21 cellular contexts compared by ENCODE assay signal in genomic region chr5:139408191-139408590, GRCh38. TPM values are rescaled to one million over a fixed set of nuclear protein-coding genes. Genes with fewer than 3 reads are reported as not detected.
DNase-seq lines count a peak whose midpoint lies in the region; ATAC-seq and TF ChIP-seq lines count a peak whose summit lies in the region.
"Had no signal": no experiment of that assay in that cellular context is flagged by ENCODE, and none has a peak within 500 bp of the region (broad histone marks: within the 10 kb centered on the region; RNA-seq: fewer than 3 reads in every experiment).

No MANE protein-coding gene starts in this region.

- H3K36me3 Mint-ChIP-seq in activated naive CD8-positive, alpha-beta T cell treated with anti-CD3 and anti-CD28 coated beads, Interleukin-2, amount 10 ng/mL, durations not matched to agents 7 days and 5 days, result no peaks in the 10 kb centered on the region
- H3K36me3 Mint-ChIP-seq in activated naive CD8-positive, alpha-beta T cell treated with anti-CD3 and anti-CD28 coated beads for 36 hours, result peaks cover 1% of the 10 kb centered on the region
- no peaks in the 10 kb centered on the region for H3K36me3 Mint-ChIP-seq in memory B cell
- H3K36me3 Mint-ChIP-seq in endodermal cell (ENCODE audit: low read depth), result peaks cover 6% of the 10 kb centered on the region

- no peak overlapping the region for H3K4me3 ChIP-seq in OCI-LY7 (ENCODE audit: low read depth, low read length, poor library complexity, severe bottlenecking)
- no peak overlapping the region for H3K4me3 ChIP-seq in uterus
- no peak overlapping the region for H3K4me3 ChIP-seq in endodermal cell (ENCODE audit: low read length)
- H3K4me3 ChIP-seq: Peyer's patch had no signal

- H3K9ac ChIP-seq in endodermal cell (ENCODE audit: extremely low read depth, low read length, poor library complexity, severe bottlenecking), result no peak overlapping the region
- H3K9ac ChIP-seq: KMS-11 had no signal

- POLR2A ChIA-PET in activated naive CD8-positive, alpha-beta T cell treated with anti-CD3 and anti-CD28 coated beads, Interleukin-2, amount 10 ng/mL, durations not matched to agents 7 days and 5 days (lab: Charles Lee), result no interaction called here
- POLR2A ChIA-PET in OCI-LY7 (lab: Charles Lee), result interaction anchor here (0.6 to 1.3 kb wide), 2 partner anchors 31 to 88 kb away, joined by 4 to 5 read pairs; partner anchors contain the start of gene DNAJC18

- H3K27me3 ChIP-seq in uterus (no peaks in the 10 kb centered on the region), endodermal cell (ENCODE audit: control insufficient read depth, insufficient read depth, low read length, poor library complexity, severe bottlenecking) (no peaks in the 10 kb centered on the region)
- H3K27me3 ChIP-seq: Peyer's patch had no signal

- ATAC-seq in activated naive CD8-positive, alpha-beta T cell treated with anti-CD3 and anti-CD28 coated beads, Interleukin-2, amount 10 ng/mL, durations not matched to agents 7 days and 5 days (ENCODE audit: low read depth), result no peak
- ATAC-seq in memory B cell (ENCODE audit: low read depth) (no peak), GM21381 (IDR thresholded peaks at IDR 0.05; ENCODE audit: unreplicated experiment) (no peak), GM21360 (IDR thresholded peaks at IDR 0.05; ENCODE audit: unreplicated experiment) (no peak)
- ATAC-seq: Right ventricle myocardium inferior had no signal

- H3K27ac ChIP-seq in OCI-LY7 (ENCODE audit: low read depth, low read length, poor library complexity, severe bottlenecking) (peak overlapping the region; percentile 68), uterus (no peak overlapping the region), endodermal cell (ENCODE audit: low read depth, low read length) (no peak overlapping the region)
- H3K27ac ChIP-seq: HL-60, KMS-11 had no signal

- BruUV-seq in OCI-LY7 (replicated peaks; lab: Mats Ljungman, UMichigan), result no TSS peak

- no peaks in the 10 kb centered on the region for H3K9me3 ChIP-seq in OCI-LY7 (ENCODE audit: low read length)
- H3K9me3 ChIP-seq in uterus, result no peaks in the 10 kb centered on the region
- no peaks in the 10 kb centered on the region for H3K9me3 ChIP-seq in endodermal cell (ENCODE audit: control insufficient read depth, low read length)
- H3K9me3 ChIP-seq: Peyer's patch had no signal

- CTCF ChIA-PET in OCI-LY7 (lab: Charles Lee; ENCODE audit: unreplicated experiment), result interaction anchor here (0.6 kb wide), 1 partner anchor 228 kb away, joined by 3 read pairs; no protein-coding TSS in a partner anchor

- H3K27me3 Mint-ChIP-seq in activated naive CD8-positive, alpha-beta T cell treated with anti-CD3 and anti-CD28 coated beads, Interleukin-2, amount 10 ng/mL, durations not matched to agents 7 days and 5 days, result no peaks in the 10 kb centered on the region
- H3K27me3 Mint-ChIP-seq in activated naive CD8-positive, alpha-beta T cell treated with anti-CD3 and anti-CD28 coated beads for 36 hours, result no peaks in the 10 kb centered on the region
- H3K27me3 Mint-ChIP-seq in memory B cell (no peaks in the 10 kb centered on the region), endodermal cell (ENCODE audit: insufficient read depth) (no peaks in the 10 kb centered on the region)
- H3K27me3 Mint-ChIP-seq: CD8-positive, alpha-beta memory T cell had no signal

- WGBS in endodermal cell (ENCODE audit: insufficient coverage in 1 of 2, insufficient read length in 1 of 2), 2 experiments, result 89 to 94% methylated on average over 2 to 7 of the region's 7 CpGs

- intact Hi-C loops in OCI-LY7 (cut with micrococcal nuclease; ENCODE audit: unreplicated experiment), result loop anchor here (10.0 kb wide), 1 partner anchor 213 kb away; the partner anchor contains the start of gene SIL1
- intact Hi-C loops in uterus (cut with DNase I; ENCODE audit: low total_unique reads), result no loop called here

- no peaks in the 10 kb centered on the region for H3K9me2 ChIP-seq in OCI-LY7 (ENCODE audit: insufficient read depth, low read length)

- no peak overlapping the region for H3K4me3 Mint-ChIP-seq in activated naive CD8-positive, alpha-beta T cell treated with anti-CD3 and anti-CD28 coated beads, Interleukin-2, amount 10 ng/mL, durations not matched to agents 7 days and 5 days
- H3K4me3 Mint-ChIP-seq in activated naive CD8-positive, alpha-beta T cell treated with anti-CD3 and anti-CD28 coated beads for 36 hours, result no peak overlapping the region
- H3K4me3 Mint-ChIP-seq in memory B cell, result no peak overlapping the region
- no peak overlapping the region for H3K4me3 Mint-ChIP-seq in endodermal cell
- H3K4me3 Mint-ChIP-seq: CD8-positive, alpha-beta memory T cell; H9 had no signal

- peak overlapping the region; percentile 64 for H3K4me2 ChIP-seq in OCI-LY7 (ENCODE audit: low read length)
- H3K4me2 ChIP-seq: KMS-11 had no signal

- H3K4me1 ChIP-seq in OCI-LY7 (ENCODE audit: insufficient read depth, low read length, poor library complexity, severe bottlenecking) (peaks cover 38% of the 10 kb centered on the region), uterus (peaks cover 0 to 8% of the 10 kb centered on the region in 2 donors), endodermal cell (ENCODE audit: control insufficient read depth, insufficient read depth, low read length) (peaks cover 9% of the 10 kb centered on the region)

- peaks cover 26% of the 10 kb centered on the region for H3K4me1 Mint-ChIP-seq in activated naive CD8-positive, alpha-beta T cell treated with anti-CD3 and anti-CD28 coated beads, Interleukin-2, amount 10 ng/mL, durations not matched to agents 7 days and 5 days
- H3K4me1 Mint-ChIP-seq in activated naive CD8-positive, alpha-beta T cell treated with anti-CD3 and anti-CD28 coated beads for 36 hours, result peaks cover 26% of the 10 kb centered on the region
- H3K4me1 Mint-ChIP-seq in memory B cell (peaks cover 20% of the 10 kb centered on the region), endodermal cell (peaks cover 12% of the 10 kb centered on the region)

- TF ChIP-seq POLR2A in uterus (IDR thresholded peaks at IDR 0.05), result no peak

- H3K79me2 ChIP-seq in OCI-LY7 (ENCODE audit: insufficient read depth, low read depth, low read length), result no peaks in the 10 kb centered on the region

- H3K9me3 Mint-ChIP-seq in activated naive CD8-positive, alpha-beta T cell treated with anti-CD3 and anti-CD28 coated beads, Interleukin-2, amount 10 ng/mL, durations not matched to agents 7 days and 5 days, result no peaks in the 10 kb centered on the region
- no peaks in the 10 kb centered on the region for H3K9me3 Mint-ChIP-seq in activated naive CD8-positive, alpha-beta T cell treated with anti-CD3 and anti-CD28 coated beads for 36 hours
- H3K9me3 Mint-ChIP-seq in memory B cell (no peaks in the 10 kb centered on the region), endodermal cell (no peaks in the 10 kb centered on the region)
- H3K9me3 Mint-ChIP-seq: CD8-positive, alpha-beta memory T cell; H9 had no signal

- peak overlapping the region; percentile 89 for H2AFZ ChIP-seq in OCI-LY7 (ENCODE audit: low read length)

- peak overlapping the region; percentile 73 for H3K27ac Mint-ChIP-seq in activated naive CD8-positive, alpha-beta T cell treated with anti-CD3 and anti-CD28 coated beads, Interleukin-2, amount 10 ng/mL, durations not matched to agents 7 days and 5 days
- H3K27ac Mint-ChIP-seq in activated naive CD8-positive, alpha-beta T cell treated with anti-CD3 and anti-CD28 coated beads for 36 hours, result no peak overlapping the region
- H3K27ac Mint-ChIP-seq in memory B cell, result peak overlapping the region; percentile 82
- no peak overlapping the region for H3K27ac Mint-ChIP-seq in endodermal cell
- H3K27ac Mint-ChIP-seq: H9 had no signal

- H4K20me1 ChIP-seq in OCI-LY7 (ENCODE audit: insufficient read depth, low read length), result no peaks in the 10 kb centered on the region

- TF ChIP-seq CTCF in OCI-LY7 (conservative IDR thresholded peaks at IDR 0.05; ENCODE audit: low read length), result no peak
- TF ChIP-seq CTCF in uterus (IDR thresholded peaks at IDR 0.05), result no peak
- TF ChIP-seq CTCF in endodermal cell (conservative IDR thresholded peaks at IDR 0.05), result no peak

- no peak for DNase-seq in activated naive CD8-positive, alpha-beta T cell treated with anti-CD3 and anti-CD28 coated beads, Interleukin-2, amount 10 ng/mL, durations not matched to agents 7 days and 5 days
- DNase-seq in activated naive CD8-positive, alpha-beta T cell treated with anti-CD3 and anti-CD28 coated beads for 36 hours, result no peak
- DNase-seq in OCI-LY7 (ENCODE audit: low spot score), result no peak
- DNase-seq in memory B cell (ENCODE audit: low spot score in 2 of 2), result no peak
- DNase-seq in uterus, result no peak
- no peak for DNase-seq in endodermal cell
- DNase-seq: CD8-positive, alpha-beta memory T cell; H9; NCI-H1048; NCI-H2029; NCI-H526 had no signal

- H3K36me3 ChIP-seq in OCI-LY7 (ENCODE audit: insufficient read depth, low read length) (no peaks in the 10 kb centered on the region), uterus (no peaks in the 10 kb centered on the region), endodermal cell (ENCODE audit: control insufficient read depth, insufficient read depth, low read length) (peaks cover 5% of the 10 kb centered on the region)
- H3K36me3 ChIP-seq: Peyer's patch had no signal

RNA-seq across cellular contexts. Expression of gene SPATA24, which starts 4.3 kb away (rescaled TPM):
- 1 to 10 TPM; 6.3 to 6.4 TPM for total RNA-seq in activated naive CD8-positive, alpha-beta T cell treated with anti-CD3 and anti-CD28 coated beads, Interleukin-2, amount 10 ng/mL, durations not matched to agents 7 days and 5 days
- total RNA-seq in activated naive CD8-positive, alpha-beta T cell treated with anti-CD3 and anti-CD28 coated beads for 36 hours, result 1 to 10 TPM; 2.2 to 4.0 TPM
- 12.0 and 12.4 TPM in 2 replicates for total RNA-seq in OCI-LY7 (2014; rRNA removed; shearing (Covaris generic))
- total RNA-seq in OCI-LY7 (2022) (9.4 and 10.8 TPM in 2 replicates), uterus (1 to 10 TPM in 2 of 4 donors, not detected in 2; 2.4 to 3.4 TPM), endodermal cell (10 to 100 TPM in 1 of 2 donors, 1 to 10 TPM in 1; 9.8 to 10.6 TPM)
- polyA plus RNA-seq in endodermal cell (2013, experiment 1 of 2), result 9.7 TPM
- polyA plus RNA-seq in endodermal cell (2013, experiment 2 of 2), result 7.9 TPM

RNA-seq across cellular contexts. Expression of gene PROB1, which starts 13.3 kb away (rescaled TPM):
- total RNA-seq in activated naive CD8-positive, alpha-beta T cell treated with anti-CD3 and anti-CD28 coated beads, Interleukin-2, amount 10 ng/mL, durations not matched to agents 7 days and 5 days, result 1 to 10 TPM; 4.1 to 4.3 TPM
- total RNA-seq in activated naive CD8-positive, alpha-beta T cell treated with anti-CD3 and anti-CD28 coated beads for 36 hours, result 1 to 10 TPM; 5.5 to 6.2 TPM
- total RNA-seq in OCI-LY7 (2014; rRNA removed; shearing (Covaris generic)), result 4.4 and 4.6 TPM in 2 replicates
- 4.6 and 5.9 TPM in 2 replicates for total RNA-seq in OCI-LY7 (2022)
- total RNA-seq in uterus, result 1 to 10 TPM in 3 of 4 donors, not detected in 1; 1.5 to 8.3 (median 1.7) TPM
- total RNA-seq in endodermal cell, result 1 to 10 TPM; 4.8 to 6.6 TPM
- polyA plus RNA-seq in endodermal cell (2013, experiment 1 of 2), result 1.4 TPM
- polyA plus RNA-seq in endodermal cell (2013, experiment 2 of 2), result 1.4 TPM

RNA-seq across cellular contexts. Expression of gene MZB1, which starts 18.5 kb away (rescaled TPM):
- 10 to 100 TPM; 21.8 to 22.6 TPM for total RNA-seq in activated naive CD8-positive, alpha-beta T cell treated with anti-CD3 and anti-CD28 coated beads, Interleukin-2, amount 10 ng/mL, durations not matched to agents 7 days and 5 days
- 10 to 100 TPM; 10.4 to 10.6 TPM for total RNA-seq in activated naive CD8-positive, alpha-beta T cell treated with anti-CD3 and anti-CD28 coated beads for 36 hours
- total RNA-seq in OCI-LY7 (2014; rRNA removed; shearing (Covaris generic)), result 1,014 and 1,052 TPM in 2 replicates
- total RNA-seq in OCI-LY7 (2022) (727 and 819 TPM in 2 replicates), uterus (1 to 10 TPM in 2 of 4 donors, not detected in 2; 1.3 to 5.6 TPM), endodermal cell (under 1 TPM; 0.57 to 0.60 TPM)
- polyA plus RNA-seq in endodermal cell (2013, experiment 1 of 2), result not detected
- 0.50 TPM for polyA plus RNA-seq in endodermal cell (2013, experiment 2 of 2)
- total RNA-seq: HT1080, M059J, SK-MEL-5 had no signal
- polyA plus RNA-seq: BJ had no signal

RNA-seq across cellular contexts. Expression of gene SLC23A1, which starts 25.1 kb away (rescaled TPM):
- 1 to 10 TPM; 1.3 to 1.8 TPM for total RNA-seq in activated naive CD8-positive, alpha-beta T cell treated with anti-CD3 and anti-CD28 coated beads, Interleukin-2, amount 10 ng/mL, durations not matched to agents 7 days and 5 days
- not detected for total RNA-seq in activated naive CD8-positive, alpha-beta T cell treated with anti-CD3 and anti-CD28 coated beads for 36 hours
- 14.6 and 20.3 TPM in 2 replicates for total RNA-seq in OCI-LY7 (2014; rRNA removed; shearing (Covaris generic))
- 63.1 and 67.9 TPM in 2 replicates for total RNA-seq in OCI-LY7 (2022)
- total RNA-seq in uterus, result 1 to 10 TPM in 2 of 4 donors, under 1 TPM in 1, not detected in 1; 0.30 to 5.5 (median 1.0) TPM
- under 1 TPM; 0.35 to 0.93 TPM for total RNA-seq in endodermal cell
- polyA plus RNA-seq in endodermal cell (2013, experiment 1 of 2), result 0.28 TPM
- not detected for polyA plus RNA-seq in endodermal cell (2013, experiment 2 of 2)
- total RNA-seq: H9, HT1080, M059J, Right ventricle myocardium inferior, SK-MEL-5 had no signal
- polyA plus RNA-seq: BJ; CD8-positive, alpha-beta memory T cell had no signal

RNA-seq across cellular contexts. Expression of gene DNAJC18, which starts 31.1 kb away (rescaled TPM):
- 1 to 10 TPM; 4.2 to 5.7 TPM for total RNA-seq in activated naive CD8-positive, alpha-beta T cell treated with anti-CD3 and anti-CD28 coated beads, Interleukin-2, amount 10 ng/mL, durations not matched to agents 7 days and 5 days
- 10 to 100 TPM; 20.5 to 21.8 TPM for total RNA-seq in activated naive CD8-positive, alpha-beta T cell treated with anti-CD3 and anti-CD28 coated beads for 36 hours
- total RNA-seq in OCI-LY7 (2014; rRNA removed; shearing (Covaris generic)), result 1.2 and 2.5 TPM in 2 replicates
- total RNA-seq in OCI-LY7 (2022) (7.1 and 12.6 TPM in 2 replicates), uterus (10 to 100 TPM in 2 of 4 donors, 1 to 10 TPM in 2; 3.1 to 21.6 (median 12.6) TPM), endodermal cell (10 to 100 TPM; 21.8 to 26.6 TPM)
- polyA plus RNA-seq in endodermal cell (2013, experiment 1 of 2), result 30.9 TPM
- polyA plus RNA-seq in endodermal cell (2013, experiment 2 of 2), result 32.0 TPM

Comparison
In these comparisons a context has a peak if more than half of its experiments do, and no peak if none do; other contexts are left out.
1. H3K27ac Mint-ChIP-seq: peak in activated naive CD8-positive, alpha-beta T cell treated with anti-CD3 and anti-CD28 coated beads, Interleukin-2, amount 10 ng/mL, durations not matched to agents 7 days and 5 days (single experiment) and memory B cell (single experiment); none in activated naive CD8-positive, alpha-beta T cell treated with anti-CD3 and anti-CD28 coated beads for 36 hours (single experiment) and endodermal cell (single experiment).
2. RNA of gene MZB1, which starts 18.5 kb away (total RNA-seq): 727 to 1,052 TPM in OCI-LY7; 21.8 to 22.6 TPM in activated naive CD8-positive, alpha-beta T cell treated with anti-CD3 and anti-CD28 coated beads, Interleukin-2, amount 10 ng/mL, durations not matched to agents 7 days and 5 days, 10.4 to 10.6 TPM in activated naive CD8-positive, alpha-beta T cell treated with anti-CD3 and anti-CD28 coated beads for 36 hours, 1.3 to 5.6 TPM in uterus and 0.57 to 0.60 TPM in endodermal cell; every median in the first group is over 10 times any median in the second.